29 cellular contexts compared by ENCODE assay signal in genomic region chr11:129258205-129258604, GRCh38.
"Had no signal": no experiment of that assay in that cellular context is flagged by ENCODE, and none has a peak within 500 bp of the region (broad histone marks: within the 10 kb centered on the region; RNA-seq: fewer than 3 reads in every experiment).

No MANE protein-coding gene starts in this region.

- H3K4me3 Mint-ChIP-seq: central memory CD8-positive, alpha-beta T cell; immature natural killer cell; natural killer cell; stimulated activated memory B cell treated with anti-CD40 and anti-IgM and Interleukin-4, amounts not matched to agents 10 μg/mL and 1 μg/mL and 100 μg/mL, for 72 hours; type B pancreatic cell had no signal

- DNase-seq: colonic mucosa; dermis blood vessel endothelial cell; effector memory CD4-positive, alpha-beta T cell; erythroblast; esophagus squamous epithelium; foreskin melanocyte; glutamatergic neuron; heart right ventricle; hippocampal formation; immature natural killer cell; islet precursor cell; kidney glomerular epithelial cell; left colon; left ventricle myocardium superior; lower lobe of right lung; natural killer cell; nucleus accumbens; ovary; posterior cingulate gyrus; sigmoid colon; stimulated activated CD4-positive, alpha-beta T cell treated with anti-CD3 and anti-CD28 coated beads, Interleukin-2, amount 100 ng/mL, for 24 hours; stimulated activated CD4-positive, alpha-beta T cell treated with anti-CD3 and anti-CD28 coated beads, Interleukin-4, amount 100 ng/mL, for 24 hours; stimulated activated naive CD8-positive, alpha-beta T cell treated with anti-CD3 and anti-CD28 coated beads, Interleukin-15, Interleukin-2, amounts not matched to agents 100 U/mL and 50 U/mL, for 24 hours; substantia nigra; testis; tibial artery had no signal

- H3K27ac ChIP-seq: colonic mucosa, esophagus squamous epithelium, heart right ventricle, lower lobe of right lung, ovary, sigmoid colon, testis, tibial artery had no signal

- ATAC-seq: heart right ventricle; left colon; left ventricle myocardium superior; lower lobe of right lung; natural killer cell; stimulated activated memory B cell treated with anti-CD40 and anti-IgM and Interleukin-4, amounts not matched to agents 10 μg/mL and 1 μg/mL and 100 μg/mL, for 72 hours; stimulated activated naive CD8-positive, alpha-beta T cell treated with anti-CD3 and anti-CD28 coated beads, Interleukin-15, Interleukin-2, amounts not matched to agents 100 U/mL and 50 U/mL, for 24 hours had no signal

- H3K9me3 ChIP-seq: colonic mucosa, esophagus squamous epithelium, heart right ventricle, lower lobe of right lung, ovary, sigmoid colon, testis, tibial artery had no signal

- H3K9me3 Mint-ChIP-seq: central memory CD8-positive, alpha-beta T cell; immature natural killer cell; natural killer cell; stimulated activated memory B cell treated with anti-CD40 and anti-IgM and Interleukin-4, amounts not matched to agents 10 μg/mL and 1 μg/mL and 100 μg/mL, for 72 hours; type B pancreatic cell had no signal

- H3K27me3 ChIP-seq: colonic mucosa, esophagus squamous epithelium, heart right ventricle, ovary, sigmoid colon, testis, tibial artery had no signal

- H3K4me1 Mint-ChIP-seq: central memory CD8-positive, alpha-beta T cell; immature natural killer cell; natural killer cell; stimulated activated memory B cell treated with anti-CD40 and anti-IgM and Interleukin-4, amounts not matched to agents 10 μg/mL and 1 μg/mL and 100 μg/mL, for 72 hours had no signal

- H3K27ac Mint-ChIP-seq: immature natural killer cell; natural killer cell; stimulated activated memory B cell treated with anti-CD40 and anti-IgM and Interleukin-4, amounts not matched to agents 10 μg/mL and 1 μg/mL and 100 μg/mL, for 72 hours; type B pancreatic cell had no signal

- H3K4me3 ChIP-seq: colonic mucosa, esophagus squamous epithelium, heart right ventricle, lower lobe of right lung, ovary, sigmoid colon, testis, tibial artery had no signal

- H3K36me3 Mint-ChIP-seq: immature natural killer cell, natural killer cell had no signal

- H3K4me1 ChIP-seq: colonic mucosa, esophagus squamous epithelium had no signal

- H3K27me3 Mint-ChIP-seq: type B pancreatic cell had no signal

- H3K36me3 ChIP-seq: colonic mucosa, esophagus squamous epithelium, heart right ventricle, lower lobe of right lung, ovary, sigmoid colon, tibial artery had no signal
